In the genomic region with DNA sequence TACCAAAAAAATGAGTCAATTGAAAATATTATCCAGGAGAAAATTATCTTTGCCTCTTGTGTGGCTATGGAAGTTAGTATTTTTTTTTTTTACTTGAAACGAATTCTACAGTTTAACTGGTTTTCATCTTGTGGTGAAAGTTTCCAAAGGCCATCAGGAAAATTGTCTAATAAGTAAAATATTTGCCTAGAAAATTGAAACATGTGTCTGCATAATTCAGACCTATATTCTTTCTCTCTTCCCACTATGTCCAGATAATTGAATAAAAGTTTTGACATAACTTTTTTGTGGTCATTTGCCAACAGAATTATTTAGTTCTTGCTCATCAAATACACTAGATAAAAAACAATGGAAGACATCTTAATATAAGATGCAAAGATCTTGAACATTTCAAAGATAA, we compare ENCODE assay signal across 1 cellular context.
TF ChIP-seq lines count a peak whose summit lies in the region.

No MANE protein-coding gene starts in this region.

TF ChIP-seq in H1, 55 proteins besides CTCF, POLR2A, EP300 and RAD21 (continued from another document):
- TF ChIP-seq, protein P1, sequence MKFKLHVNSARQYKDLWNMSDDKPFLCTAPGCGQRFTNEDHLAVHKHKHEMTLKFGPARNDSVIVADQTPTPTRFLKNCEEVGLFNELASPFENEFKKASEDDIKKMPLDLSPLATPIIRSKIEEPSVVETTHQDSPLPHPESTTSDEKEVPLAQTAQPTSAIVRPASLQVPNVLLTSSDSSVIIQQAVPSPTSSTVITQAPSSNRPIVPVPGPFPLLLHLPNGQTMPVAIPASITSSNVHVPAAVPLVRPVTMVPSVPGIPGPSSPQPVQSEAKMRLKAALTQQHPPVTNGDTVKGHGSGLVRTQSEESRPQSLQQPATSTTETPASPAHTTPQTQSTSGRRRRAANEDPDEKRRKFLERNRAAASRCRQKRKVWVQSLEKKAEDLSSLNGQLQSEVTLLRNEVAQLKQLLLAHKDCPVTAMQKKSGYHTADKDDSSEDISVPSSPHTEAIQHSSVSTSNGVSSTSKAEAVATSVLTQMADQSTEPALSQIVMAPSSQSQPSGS (IDR thresholded peaks at IDR 0.05; ENCODE audit: low read length) = no peak
- no peak for TF ChIP-seq TAF1 (IDR thresholded peaks at IDR 0.05; ENCODE audit: low read depth, low read length)
- TF ChIP-seq JUN (IDR thresholded peaks at IDR 0.05; ENCODE audit: low read depth, low read length) = no peak
- no peak for TF ChIP-seq RFX5 (IDR thresholded peaks at IDR 0.05; ENCODE audit: borderline replicate concordance, low read depth, low read length)
- TF ChIP-seq BCL11A (IDR thresholded peaks at IDR 0.05; ENCODE audit: low read depth in 2 of 2, low read length in 2 of 2) = no peak
- no peak for TF ChIP-seq CTBP2 (IDR thresholded peaks at IDR 0.05; ENCODE audit: borderline replicate concordance, insufficient read depth, insufficient read length, low read length)
- TF ChIP-seq YY1 (IDR thresholded peaks at IDR 0.05; ENCODE audit: low read depth, low read length) = no peak
- no peak for TF ChIP-seq ASH2L (IDR thresholded peaks at IDR 0.05; ENCODE audit: low read length)
